1 cellular context compared by ENCODE assay signal in the genomic region with DNA sequence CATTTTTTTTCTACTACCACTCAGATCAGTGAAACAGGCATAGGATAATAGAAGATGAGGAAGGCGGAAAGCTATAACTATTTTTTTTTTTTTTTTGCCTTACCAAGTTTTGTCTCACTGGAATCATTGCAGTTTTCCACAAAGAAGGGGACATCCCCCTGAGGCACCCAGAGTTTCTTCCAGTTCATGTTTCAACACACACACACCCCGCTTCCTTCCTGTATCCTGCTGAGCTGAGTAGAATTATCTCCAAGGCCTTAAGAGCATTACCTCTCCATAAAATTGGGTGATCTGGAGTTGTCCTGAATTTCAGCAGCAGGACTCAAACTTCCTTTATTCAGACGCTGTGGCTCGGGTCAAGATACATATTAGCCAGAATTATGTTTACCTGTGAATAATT.
TF ChIP-seq lines count a peak whose summit lies in the region.

No MANE protein-coding gene starts in this region.

TF ChIP-seq in IMR-90, 13 proteins besides CTCF, POLR2A, EP300 and RAD21:
- TF ChIP-seq SMC3 (IDR thresholded peaks at IDR 0.05; ENCODE audit: low read depth, low read length) (no peak), MAFK (IDR thresholded peaks at IDR 0.05; ENCODE audit: low read depth, low read length) (no peak), NFE2L2 (IDR thresholded peaks at IDR 0.05; ENCODE audit: low read depth, low read length) (no peak), MXI1 (IDR thresholded peaks at IDR 0.05; ENCODE audit: borderline replicate concordance, low read depth, low read length) (no peak), FOS (IDR thresholded peaks at IDR 0.05; ENCODE audit: low read depth, low read length) (no peak), CHD1 (IDR thresholded peaks at IDR 0.05; ENCODE audit: low read depth, low read length) (no peak), BHLHE40 (IDR thresholded peaks at IDR 0.05; ENCODE audit: low read depth, low read length) (no peak), USF2 (IDR thresholded peaks at IDR 0.05; ENCODE audit: low read depth, low read length) (no peak), ELK1 (IDR thresholded peaks at IDR 0.05; ENCODE audit: borderline replicate concordance, low read depth, low read length) (no peak), RCOR1 (IDR thresholded peaks at IDR 0.05; ENCODE audit: insufficient replicate concordance, low read length) (no peak), CEBPB (IDR thresholded peaks at IDR 0.05; ENCODE audit: low read depth, low read length) (no peak), MAZ (IDR thresholded peaks at IDR 0.05; ENCODE audit: borderline replicate concordance, low read depth, low read length) (no peak), RFX5 (IDR thresholded peaks at IDR 0.05; ENCODE audit: low read depth, low read length) (no peak)
